30 cellular contexts compared by ENCODE assay signal in genomic region chr15:62750471-62750870, GRCh38.
"Had no signal": no experiment of that assay in that cellular context is flagged by ENCODE, and none has a peak within 500 bp of the region (broad histone marks: within the 10 kb centered on the region; RNA-seq: fewer than 3 reads in every experiment).

No MANE protein-coding gene starts in this region.

- H3K4me1 ChIP-seq: adrenal gland, body of pancreas, esophagus muscularis mucosa, gastrocnemius medialis had no signal

- H3K36me3 ChIP-seq: adrenal gland, cardiac muscle cell, gastrocnemius medialis had no signal

- ATAC-seq: activated CD4-positive, alpha-beta T cell treated with anti-CD3 and anti-CD28 coated beads for 36 hours; activated CD8-positive, alpha-beta memory T cell treated with anti-CD3 and anti-CD28 coated beads, Interleukin-2, amount 10 ng/mL, durations not matched to agents 7 days and 5 days; activated CD8-positive, alpha-beta T cell treated with anti-CD3 and anti-CD28 coated beads, Interleukin-2, amount 10 ng/mL, durations not matched to agents 7 days and 5 days; activated naive CD8-positive, alpha-beta T cell treated with anti-CD3 and anti-CD28 coated beads, Interleukin-2, amount 50 U/mL, for 24 hours; body of pancreas; effector memory CD8-positive, alpha-beta T cell; foreskin keratinocyte; gastrocnemius medialis had no signal

- H3K27ac ChIP-seq: adrenal gland, body of pancreas, cardiac muscle cell, coronary artery, esophagus muscularis mucosa, foreskin keratinocyte, gastrocnemius medialis had no signal

- H3K9me3 ChIP-seq: adrenal gland, body of pancreas, esophagus muscularis mucosa, gastrocnemius medialis had no signal

- H3K4me3 ChIP-seq: adrenal gland, body of pancreas, cardiac muscle cell, coronary artery, esophagus muscularis mucosa, gastrocnemius medialis had no signal

- DNase-seq: activated CD4-positive, alpha-beta memory T cell treated with anti-CD3 and anti-CD28 coated beads for 36 hours; activated CD4-positive, alpha-beta T cell treated with anti-CD3 and anti-CD28 coated beads for 36 hours; activated CD4-positive, alpha-beta T cell treated with anti-CD3 and anti-CD28 coated beads, Interleukin-2, amount 10 ng/mL, durations not matched to agents 24 days and 14 days; activated CD4-positive, CD25-positive, alpha-beta regulatory T cell; activated CD4-positive, CD25-positive, alpha-beta regulatory T cell treated with anti-CD3 and anti-CD28 coated beads, Interleukin-2, amount 50 U/mL, for 72 hours; activated CD8-positive, alpha-beta memory T cell treated with anti-CD3 and anti-CD28 coated beads, Interleukin-2, amount 10 ng/mL, durations not matched to agents 7 days and 5 days; activated CD8-positive, alpha-beta memory T cell treated with anti-CD3 and anti-CD28 coated beads, Interleukin-2, amount 50 U/mL, for 4 hours; activated CD8-positive, alpha-beta T cell treated with anti-CD3 and anti-CD28 coated beads, Interleukin-2, amount 10 ng/mL, durations not matched to agents 7 days and 5 days; activated effector memory CD4-positive, alpha-beta T cell treated with anti-CD3 and anti-CD28 coated beads, Interleukin-2, amount 50 U/mL, for 16 hours; activated naive CD4-positive, alpha-beta T cell treated with anti-CD3 and anti-CD28 coated beads for 36 hours; activated naive CD8-positive, alpha-beta T cell treated with anti-CD3 and anti-CD28 coated beads for 36 hours; activated naive CD8-positive, alpha-beta T cell treated with anti-CD3 and anti-CD28 coated beads, Interleukin-2, amount 50 U/mL, for 24 hours; activated T-cell treated with anti-CD3 and anti-CD28 coated beads, Interleukin-2, amount 50 U/mL, for 1 hour; activated T-cell treated with anti-CD3 and anti-CD28 coated beads, Interleukin-2, amount 50 U/mL, for 48 hours; adrenal gland; amygdala; aorta; body of pancreas; central memory CD4-positive, alpha-beta T cell; cerebellar nuclear complex; effector CD4-positive, alpha-beta T cell; effector memory CD8-positive, alpha-beta T cell; erythroblast; foreskin keratinocyte; gastrocnemius medialis; glutamatergic neuron; T-helper 2 cell had no signal

- H3K27me3 ChIP-seq: adrenal gland, body of pancreas, cardiac muscle cell, esophagus muscularis mucosa, foreskin keratinocyte, gastrocnemius medialis had no signal
